18 cellular contexts compared by ENCODE assay signal in genomic region chr6:26354162-26354561, GRCh38. TPM values are rescaled to one million over a fixed set of nuclear protein-coding genes. Genes with fewer than 3 reads are reported as not detected.
DNase-seq lines count a peak whose midpoint lies in the region; ATAC-seq and TF ChIP-seq lines count a peak whose summit lies in the region.
"Had no signal": no experiment of that assay in that cellular context is flagged by ENCODE, and none has a peak within 500 bp of the region (broad histone marks: within the 10 kb centered on the region; RNA-seq: fewer than 3 reads in every experiment).

No MANE protein-coding gene starts in this region.

- no peaks in the 10 kb centered on the region for H3K27me3 ChIP-seq in PC-3 (ENCODE audit: low read length)
- H3K27me3 ChIP-seq: BLaER1 had no signal

- H3K27me3 Mint-ChIP-seq in HFFc6 (ENCODE audit: insufficient read depth) = no peaks in the 10 kb centered on the region; the same call in 1 of the 2 replicates
- H3K27me3 Mint-ChIP-seq: CD4-positive, alpha-beta memory T cell had no signal

- no peaks in the 10 kb centered on the region for H4K20me1 ChIP-seq in PC-3 (ENCODE audit: low read length)
- H4K20me1 ChIP-seq: BLaER1 had no signal

- in situ Hi-C loops in Caki2 (cut with HindIII; ENCODE audit: low pct_unique_long_range_greater_than_20kb, low sequenced_read_pairs) = no loop called here

- peak overlapping the region; percentile 23 for H3K4me2 ChIP-seq in PC-3 (ENCODE audit: low read length)
- H3K4me2 ChIP-seq: BLaER1 had no signal

- CTCF ChIA-PET in PC-3 (lab: Charles Lee) = interaction anchor here (0.6 to 0.7 kb wide), 3 partner anchors 12 to 16 kb away, joined by 3 read pairs; no protein-coding TSS in a partner anchor

- peak overlapping the region; percentile 24; the same call in 1 of the 2 replicates for H3K27ac Mint-ChIP-seq in HFFc6

- no peak overlapping the region for H3K4me3 Mint-ChIP-seq in HFFc6
- H3K4me3 Mint-ChIP-seq: CD14-positive monocyte; CD4-positive, alpha-beta memory T cell had no signal

- H3K9me2 ChIP-seq in PC-3 (replicated peaks; ENCODE audit: low read length) = no peaks in the 10 kb centered on the region

- no peak overlapping the region for H2AFZ ChIP-seq in PC-3 (ENCODE audit: low read length)

- no peaks in the 10 kb centered on the region for H3F3A ChIP-seq in PC-3 (ENCODE audit: low read length, unreplicated experiment)

- ATAC-seq in PC-3 = peak; percentile 53
- ATAC-seq in activated CD4-positive, CD25-positive, alpha-beta regulatory T cell treated with anti-CD3 and anti-CD28 coated beads, Interleukin-2, amount 50 U/mL, for 24 hours = no peak
- ATAC-seq: GM12878, HCT116 had no signal

- H3K79me2 ChIP-seq in PC-3 (ENCODE audit: low read length) = no peaks in the 10 kb centered on the region

- intact Hi-C loops in PC-3 (cut with micrococcal nuclease) (no loop called here), lower leg skin (cut with DNase I; ENCODE audit: low total_unique reads) (no loop called here)

- H3K36me3 ChIP-seq in PC-3 (ENCODE audit: low read depth, low read length) = no peaks in the 10 kb centered on the region
- H3K36me3 ChIP-seq: BLaER1 had no signal

- 81 to 90% methylated on average over 3 of the region's 3 CpGs for WGBS in lower leg skin, 2 donors

- no peak overlapping the region for H3K9ac ChIP-seq in PC-3 (ENCODE audit: low read length)
- H3K9ac ChIP-seq: BLaER1 had no signal

- peak overlapping the region; percentile 55 for H3K27ac ChIP-seq in PC-3 (ENCODE audit: low read length)
- H3K27ac ChIP-seq: BLaER1 had no signal

- H3K9me3 Mint-ChIP-seq in HFFc6 = no peaks in the 10 kb centered on the region
- H3K9me3 Mint-ChIP-seq: CD14-positive monocyte; CD4-positive, alpha-beta memory T cell had no signal

- peaks cover 36% of the 10 kb centered on the region for H3K4me1 ChIP-seq in PC-3 (ENCODE audit: insufficient read depth, low read length)

- TF ChIP-seq CTCF in HFFc6 (IDR thresholded peaks at IDR 0.05) (no peak), PC-3 (conservative IDR thresholded peaks at IDR 0.05; ENCODE audit: low read depth, low read length) (no peak), lower leg skin (IDR thresholded peaks at IDR 0.05) (no peak)

- peak; percentile 73 for DNase-seq in Caki2 (ENCODE audit: low read depth)
- DNase-seq in HFFc6 = no peak
- DNase-seq in PC-3 = peak; percentile 65
- DNase-seq in lung microvascular endothelial cell (ENCODE audit: low read depth in 2 of 2) = peak; percentile 40 to 66
- DNase-seq in lower leg skin (ENCODE audit: low spot score in 2 of 2) = no peak
- DNase-seq in mesenteric fat pad (ENCODE audit: low spot score) = no peak
- DNase-seq in iPS-NIHi11 (ENCODE audit: low spot score) = no peak
- DNase-seq: 8988T; Calu3; CD4-positive, alpha-beta memory T cell; DMS79 treated with DMSO at 0.1 percent for 48 hours; GOT3; H7 had no signal

- POLR2A ChIA-PET in PC-3 (lab: Charles Lee; ENCODE audit: unreplicated experiment) = interaction anchor here (0.6 kb wide), 2 partner anchors 29 to 230 kb away, joined by 3 to 12 read pairs; partner anchors contain the start of gene BTN2A2

- no TSS peak for BruUV-seq in PC-3 (replicated peaks; lab: Mats Ljungman, UMichigan)

- no peak overlapping the region for H3K4me3 ChIP-seq in PC-3 (ENCODE audit: low read length)
- H3K4me3 ChIP-seq in lower leg skin (ENCODE audit: low read depth, poor library complexity, severe bottlenecking) = no peak overlapping the region
- H3K4me3 ChIP-seq: BLaER1, GM12878 had no signal

- H3K4me1 Mint-ChIP-seq in HFFc6 (ENCODE audit: low read depth) = peaks cover 53% of the 10 kb centered on the region

- H3K36me3 Mint-ChIP-seq in HFFc6 (ENCODE audit: low read depth) = no peaks in the 10 kb centered on the region; the same call in 1 of the 2 replicates
- H3K36me3 Mint-ChIP-seq: CD14-positive monocyte; CD4-positive, alpha-beta memory T cell had no signal

- TF ChIP-seq POLR2A in lower leg skin (IDR thresholded peaks at IDR 0.05) = no peak

- H3K9me3 ChIP-seq in PC-3 (ENCODE audit: low read length) = no peaks in the 10 kb centered on the region
- H3K9me3 ChIP-seq: BLaER1 had no signal

RNA-seq across cellular contexts. Expression of gene BTN3A2, which starts 10.8 kb away (rescaled TPM):
- total RNA-seq in Caki2 (2014; rRNA removed; shearing (Covaris generic); ENCODE audit: low replicate concordance) = 34.2 and 38.7 TPM in 2 replicates
- 10 to 100 TPM; 16.4 to 27.5 (median 24.9) TPM for total RNA-seq in HFFc6 (2021; fragmentation: NEBNext Ultra II Directional; extraction: Animal tissue kit (Norgen Biotek cat#: 25700))
- total RNA-seq in PC-3 (2014; rRNA removed) (2.4 and 5.4 TPM in 2 replicates), lung microvascular endothelial cell (14.9 and 15.9 TPM in 2 replicates), lower leg skin (10 to 100 TPM in 3 of 4 donors, 1 to 10 TPM in 1; 9.9 to 26.8 (median 18.5) TPM), mesenteric fat pad (9.1 TPM)

RNA-seq across cellular contexts. Expression of gene BTN2A2, which starts 28.7 kb away (rescaled TPM):
- 12.7 and 16.0 TPM in 2 replicates for total RNA-seq in Caki2 (2014; rRNA removed; shearing (Covaris generic); ENCODE audit: low replicate concordance)
- 10 to 100 TPM in 4 of 6 experiments, 1 to 10 TPM in 2; 9.1 to 11.9 (median 10.5) TPM for total RNA-seq in HFFc6 (2021; fragmentation: NEBNext Ultra II Directional; extraction: Animal tissue kit (Norgen Biotek cat#: 25700))
- 9.1 and 11.4 TPM in 2 replicates for total RNA-seq in PC-3 (2014; rRNA removed)
- 7.4 and 10.9 TPM in 2 replicates for total RNA-seq in lung microvascular endothelial cell
- 10 to 100 TPM in 2 of 4 donors, 1 to 10 TPM in 2; 8.0 to 14.4 (median 10.2) TPM for total RNA-seq in lower leg skin
- 5.6 TPM for total RNA-seq in mesenteric fat pad

RNA-seq across cellular contexts. Expression of gene BTN3A1, which starts 47.9 kb away (rescaled TPM):
- total RNA-seq in Caki2 (2014; rRNA removed; shearing (Covaris generic); ENCODE audit: low replicate concordance) = 36.4 and 50.4 TPM in 2 replicates
- 10 to 100 TPM; 10.3 to 16.2 (median 13.8) TPM for total RNA-seq in HFFc6 (2021; fragmentation: NEBNext Ultra II Directional; extraction: Animal tissue kit (Norgen Biotek cat#: 25700))
- 4.5 and 5.4 TPM in 2 replicates for total RNA-seq in PC-3 (2014; rRNA removed)
- 6.8 and 11.5 TPM in 2 replicates for total RNA-seq in lung microvascular endothelial cell
- 10 to 100 TPM; 10.4 to 17.7 (median 15.1) TPM for total RNA-seq in lower leg skin
- total RNA-seq in mesenteric fat pad = 15.4 TPM

Comparison
In these comparisons a context has a peak if more than half of its experiments do, and no peak if none do; other contexts are left out.
1. DNase-seq: peak in Caki2 (single experiment), PC-3 (single experiment) and lung microvascular endothelial cell (2 of 2); none in HFFc6 (single experiment), lower leg skin (0 of 2), mesenteric fat pad (single experiment) and iPS-NIHi11 (single experiment).